ENCODE assay signal across 28 cellular contexts in genomic region chr15:40685376-40685775, GRCh38. TPM values are rescaled to one million over a fixed set of nuclear protein-coding genes. Genes with fewer than 3 reads are reported as not detected.
DNase-seq lines count a peak whose midpoint lies in the region; ATAC-seq and TF ChIP-seq lines count a peak whose summit lies in the region.
"Had no signal": no experiment of that assay in that cellular context is flagged by ENCODE, and none has a peak within 500 bp of the region (broad histone marks: within the 10 kb centered on the region; RNA-seq: fewer than 3 reads in every experiment).

No MANE protein-coding gene starts in this region.

- H3K9me3 ChIP-seq in mammary epithelial cell (replicated peaks; ENCODE audit: insufficient read depth, low read length), result no peaks in the 10 kb centered on the region
- H3K9me3 ChIP-seq in naive thymus-derived CD4-positive, alpha-beta T cell (ENCODE audit: control insufficient read depth in 2 of 3, low read length in 3 of 3), result no peaks in the 10 kb centered on the region
- H3K9me3 ChIP-seq: A549; BLaER1 treated with 17β-estradiol and CSF1 and Interleukin-3, amounts not matched to agents 10 nM and 100 nM; HAP-1 had no signal

- no peak overlapping the region for H3K4me3 ChIP-seq in mammary epithelial cell (replicated peaks in 1 of 3; ENCODE audit: insufficient read depth in 1 of 3, low read depth in 2 of 3, low read length in 3 of 3)
- no peak overlapping the region for H3K4me3 ChIP-seq in naive thymus-derived CD4-positive, alpha-beta T cell (ENCODE audit: low read length)
- H3K4me3 ChIP-seq: A549; BLaER1 treated with 17β-estradiol and CSF1 and Interleukin-3, amounts not matched to agents 10 nM and 100 nM; HAP-1 had no signal

- no peaks in the 10 kb centered on the region for H4K20me1 ChIP-seq in mammary epithelial cell (ENCODE audit: insufficient read depth, low read length)
- H4K20me1 ChIP-seq: BLaER1 treated with 17β-estradiol and CSF1 and Interleukin-3, amounts not matched to agents 10 nM and 100 nM had no signal

- H3K4me2 ChIP-seq in mammary epithelial cell (ENCODE audit: insufficient read depth, low read depth, low read length), result no peak overlapping the region
- H3K4me2 ChIP-seq: A549; BLaER1 treated with 17β-estradiol and CSF1 and Interleukin-3, amounts not matched to agents 10 nM and 100 nM had no signal

- TF ChIP-seq CTCF in MCF 10A (IDR thresholded peaks at IDR 0.05; ENCODE audit: unreplicated experiment), result no peak
- TF ChIP-seq CTCF in mammary epithelial cell (conservative IDR thresholded peaks at IDR 0.05 in 1 of 2, IDR thresholded peaks at IDR 0.05 in 1 of 2; ENCODE audit: extremely low read depth in 1 of 2, insufficient read depth in 1 of 2, low read depth in 1 of 2, low read length in 2 of 2), result no peak

- no peaks in the 10 kb centered on the region for H3K27me3 Mint-ChIP-seq in MCF 10A (ENCODE audit: insufficient read depth, unreplicated experiment)
- H3K27me3 Mint-ChIP-seq in activated T-helper 17 cell treated with anti-CD3 and anti-CD28 coated beads, Interleukin-2, amount 50 U/mL, for 72 hours, result no peaks in the 10 kb centered on the region
- peaks cover 0 to 3% (median 0%) of the 10 kb centered on the region in 5 donors for H3K27me3 Mint-ChIP-seq in naive thymus-derived CD4-positive, alpha-beta T cell
- H3K27me3 Mint-ChIP-seq in activated CD4-positive, alpha-beta memory T cell treated with anti-CD3 and anti-CD28 coated beads for 36 hours, result no peaks in the 10 kb centered on the region

- H3K4me1 ChIP-seq in mammary epithelial cell (ENCODE audit: insufficient read depth, low read length), result peaks cover 8% of the 10 kb centered on the region
- H3K4me1 ChIP-seq in naive thymus-derived CD4-positive, alpha-beta T cell (ENCODE audit: control insufficient read depth in 2 of 2, insufficient read depth in 2 of 2, low read length in 2 of 2), result no peaks in the 10 kb centered on the region
- H3K4me1 ChIP-seq: A549 had no signal

- H3K27me3 ChIP-seq in mammary epithelial cell (ENCODE audit: insufficient read depth, low read length), result no peaks in the 10 kb centered on the region
- no peaks in the 10 kb centered on the region for H3K27me3 ChIP-seq in naive thymus-derived CD4-positive, alpha-beta T cell (ENCODE audit: control insufficient read depth in 2 of 2, insufficient read depth in 2 of 2, low read length in 2 of 2)
- H3K27me3 ChIP-seq: BLaER1 treated with 17β-estradiol and CSF1 and Interleukin-3, amounts not matched to agents 10 nM and 100 nM had no signal

- no peak for DNase-seq in MCF 10A (ENCODE audit: unreplicated experiment)
- DNase-seq in mammary epithelial cell, result no peak
- no peak for DNase-seq in naive thymus-derived CD4-positive, alpha-beta T cell
- no peak for DNase-seq in NCI-H146 treated with DMSO at 0.1 percent for 48 hours (lab: John Stamatoyannopoulos, UW; ENCODE audit: unreplicated experiment)
- no peak for DNase-seq in activated CD4-positive, CD25-positive, alpha-beta regulatory T cell treated with anti-CD3 and anti-CD28 coated beads, Interleukin-2, amount 50 U/mL, for 72 hours
- DNase-seq in activated CD4-positive, alpha-beta memory T cell treated with anti-CD3 and anti-CD28 coated beads for 36 hours, result no peak
- DNase-seq: AML-193; CD8-positive, alpha-beta T cell; DMS 273 treated with DMSO at 0.1 percent for 48 hours; DMS79 treated with DMSO at 0.1 percent for 48 hours; GF-D8; GOT3; HFFc6; Kasumi-1; MV-4-11; NCI-H1105; NCI-H1436 treated with DMSO at 0.1 percent for 48 hours; NCI-H1930; NCI-H2107; NCI-H446; NCI-H524 treated with DMSO at 0.1 percent for 48 hours; NCI-H774; Right ventricle myocardium superior had no signal

- H3K9ac ChIP-seq in mammary epithelial cell (ENCODE audit: insufficient read depth, low read length), result no peak overlapping the region
- H3K9ac ChIP-seq: BLaER1 treated with 17β-estradiol and CSF1 and Interleukin-3, amounts not matched to agents 10 nM and 100 nM had no signal

- CTCF ChIA-PET in MCF 10A (lab: Yijun Ruan, JAX), result interaction anchor here (0.6 to 1.4 kb wide), 2 partner anchors 97 to 346 kb away, joined by 3 to 5 read pairs; no protein-coding TSS in a partner anchor
- CTCF ChIA-PET in mammary epithelial cell (lab: Charles Lee; ENCODE audit: low non-redundant PET), result no interaction called here
- CTCF ChIA-PET in naive thymus-derived CD4-positive, alpha-beta T cell (lab: Charles Lee), result no interaction called here
- CTCF ChIA-PET in activated CD4-positive, alpha-beta memory T cell treated with anti-CD3 and anti-CD28 coated beads for 36 hours (lab: Charles Lee), result interaction anchor here (1.7 to 2.1 kb wide), 2 partner anchors 9 to 97 kb away, joined by 7 read pairs; partner anchors contain the start of gene RAD51

- no peaks in the 10 kb centered on the region for H3K9me3 Mint-ChIP-seq in MCF 10A (ENCODE audit: unreplicated experiment)
- no peaks in the 10 kb centered on the region for H3K9me3 Mint-ChIP-seq in activated T-helper 17 cell treated with anti-CD3 and anti-CD28 coated beads, Interleukin-2, amount 50 U/mL, for 72 hours
- H3K9me3 Mint-ChIP-seq in naive thymus-derived CD4-positive, alpha-beta T cell, result no peaks in the 10 kb centered on the region
- H3K9me3 Mint-ChIP-seq in activated CD4-positive, alpha-beta memory T cell treated with anti-CD3 and anti-CD28 coated beads for 36 hours, result no peaks in the 10 kb centered on the region
- H3K9me3 Mint-ChIP-seq: CD8-positive, alpha-beta T cell; HFFc6 had no signal

- peaks cover 7% of the 10 kb centered on the region for H3K4me1 Mint-ChIP-seq in MCF 10A (ENCODE audit: insufficient read depth, unreplicated experiment)
- peaks cover 6% of the 10 kb centered on the region for H3K4me1 Mint-ChIP-seq in activated T-helper 17 cell treated with anti-CD3 and anti-CD28 coated beads, Interleukin-2, amount 50 U/mL, for 72 hours
- H3K4me1 Mint-ChIP-seq in naive thymus-derived CD4-positive, alpha-beta T cell, result peaks cover 0 to 7% (median 3%) of the 10 kb centered on the region in 7 donors
- no peaks in the 10 kb centered on the region for H3K4me1 Mint-ChIP-seq in activated CD4-positive, alpha-beta memory T cell treated with anti-CD3 and anti-CD28 coated beads for 36 hours (ENCODE audit: low read depth)

- no peak overlapping the region for H3K4me3 Mint-ChIP-seq in MCF 10A (ENCODE audit: unreplicated experiment)
- no peak overlapping the region for H3K4me3 Mint-ChIP-seq in activated T-helper 17 cell treated with anti-CD3 and anti-CD28 coated beads, Interleukin-2, amount 50 U/mL, for 72 hours
- no peak overlapping the region for H3K4me3 Mint-ChIP-seq in naive thymus-derived CD4-positive, alpha-beta T cell
- H3K4me3 Mint-ChIP-seq in activated CD4-positive, alpha-beta memory T cell treated with anti-CD3 and anti-CD28 coated beads for 36 hours, result no peak overlapping the region
- H3K4me3 Mint-ChIP-seq: CD8-positive, alpha-beta T cell; HFFc6 had no signal

- H2AFZ ChIP-seq in mammary epithelial cell (ENCODE audit: low read depth, low read length), result no peak overlapping the region

- no peak overlapping the region for H3K27ac ChIP-seq in mammary epithelial cell (ENCODE audit: insufficient read depth, low read depth, low read length)
- no peak overlapping the region for H3K27ac ChIP-seq in naive thymus-derived CD4-positive, alpha-beta T cell (ENCODE audit: low read depth, low read length)
- H3K27ac ChIP-seq: A549; BLaER1 treated with 17β-estradiol and CSF1 and Interleukin-3, amounts not matched to agents 10 nM and 100 nM; HL-60 had no signal

- H3K79me2 ChIP-seq in mammary epithelial cell (ENCODE audit: insufficient read depth, low read length), result no peaks in the 10 kb centered on the region

- H3K27ac Mint-ChIP-seq in MCF 10A (ENCODE audit: low read depth, unreplicated experiment), result peak overlapping the region; percentile 67
- peak overlapping the region; percentile 54 for H3K27ac Mint-ChIP-seq in activated T-helper 17 cell treated with anti-CD3 and anti-CD28 coated beads, Interleukin-2, amount 50 U/mL, for 72 hours
- H3K27ac Mint-ChIP-seq in naive thymus-derived CD4-positive, alpha-beta T cell, result peak overlapping the region in 6 of 9 donors; percentile 19 to 72 (median 48)
- no peak overlapping the region for H3K27ac Mint-ChIP-seq in activated CD4-positive, alpha-beta memory T cell treated with anti-CD3 and anti-CD28 coated beads for 36 hours
- H3K27ac Mint-ChIP-seq: HFFc6 had no signal

- peaks cover 11% of the 10 kb centered on the region for H3K36me3 Mint-ChIP-seq in MCF 10A (ENCODE audit: insufficient read depth, unreplicated experiment)
- H3K36me3 Mint-ChIP-seq in activated T-helper 17 cell treated with anti-CD3 and anti-CD28 coated beads, Interleukin-2, amount 50 U/mL, for 72 hours (ENCODE audit: low read depth), result peaks cover 7% of the 10 kb centered on the region
- peaks cover 0 to 3% (median 0%) of the 10 kb centered on the region in 5 donors for H3K36me3 Mint-ChIP-seq in naive thymus-derived CD4-positive, alpha-beta T cell
- no peaks in the 10 kb centered on the region for H3K36me3 Mint-ChIP-seq in activated CD4-positive, alpha-beta memory T cell treated with anti-CD3 and anti-CD28 coated beads for 36 hours

- no peaks in the 10 kb centered on the region for H3K36me3 ChIP-seq in mammary epithelial cell (ENCODE audit: insufficient read depth, low read length)
- H3K36me3 ChIP-seq in naive thymus-derived CD4-positive, alpha-beta T cell (ENCODE audit: control insufficient read depth in 2 of 3, insufficient read depth in 3 of 3, low read length in 3 of 3), result peaks cover 0 to 5% (median 0%) of the 10 kb centered on the region in 3 experiments
- H3K36me3 ChIP-seq: HAP-1 had no signal

- BruUV-seq in MCF 10A (replicated peaks; lab: Mats Ljungman, UMichigan) (no TSS peak), mammary epithelial cell (replicated peaks; lab: Mats Ljungman, UMichigan) (no TSS peak)

- no peak for ATAC-seq in activated T-helper 17 cell treated with anti-CD3 and anti-CD28 coated beads, Interleukin-2, amount 50 U/mL, for 72 hours (replicated peaks)
- ATAC-seq in naive thymus-derived CD4-positive, alpha-beta T cell, result no peak
- ATAC-seq: A549; CD8-positive, alpha-beta T cell had no signal

- dilution Hi-C loops in mammary epithelial cell (cut with HindIII; ENCODE audit: low sequenced_read_pairs), result no loop called here

- intact Hi-C loops in MCF 10A (cut with micrococcal nuclease), result no loop called here
- intact Hi-C loops in mammary epithelial cell (cut with micrococcal nuclease), result no loop called here
- intact Hi-C loops in naive thymus-derived CD4-positive, alpha-beta T cell (cut with micrococcal nuclease), result no loop called here
- intact Hi-C loops in activated CD4-positive, alpha-beta memory T cell treated with anti-CD3 and anti-CD28 coated beads for 36 hours (cut with micrococcal nuclease), result no loop called here

- in situ Hi-C loops in mammary epithelial cell (cut with MboI; ENCODE audit: low sequenced_read_pairs in 2 of 2), result no loop called here

- WGBS in mammary epithelial cell (ENCODE audit: low coverage, missing lambda C conversion rate), result 100% methylated on average over 2 of the region's 2 CpGs

- POLR2A ChIA-PET in MCF 10A (lab: Yijun Ruan, JAX), result interaction anchor here (1.6 to 3.0 kb wide), 2 partner anchors 9 to 158 kb away, joined by 3 to 26 read pairs; partner anchors contain the start of genes RAD51 and SPINT1
- POLR2A ChIA-PET in naive thymus-derived CD4-positive, alpha-beta T cell (lab: Charles Lee), result interaction anchor here (2.4 kb wide), 1 partner anchor 9 kb away, joined by 9 read pairs; no protein-coding TSS in a partner anchor
- POLR2A ChIA-PET in activated CD4-positive, alpha-beta memory T cell treated with anti-CD3 and anti-CD28 coated beads for 36 hours (lab: Charles Lee), result no interaction called here

RNA-seq across cellular contexts. Expression of gene RAD51, which starts 9.6 kb away (rescaled TPM):
- total RNA-seq in MCF 10A (2022) (6.1 and 7.1 TPM in 2 replicates), mammary epithelial cell (10 to 100 TPM in 1 of 2 donors, 1 to 10 TPM in 1; 1.5 to 22.6 TPM)
- 19.2 TPM for polyA plus RNA-seq in mammary epithelial cell
- 26.6 TPM for polyA minus RNA-seq in mammary epithelial cell
- total RNA-seq in activated T-helper 17 cell treated with anti-CD3 and anti-CD28 coated beads, Interleukin-2, amount 50 U/mL, for 72 hours, result 10 to 100 TPM; 40.1 to 61.4 TPM
- total RNA-seq in naive thymus-derived CD4-positive, alpha-beta T cell, result 10 to 100 TPM in 1 of 5 experiments, 1 to 10 TPM in 2, under 1 TPM in 2; 0.51 to 51.5 (median 1.4) TPM
- under 1 TPM; 0.34 to 0.39 TPM for polyA plus RNA-seq in naive thymus-derived CD4-positive, alpha-beta T cell
- 10 to 100 TPM; 67.1 to 70.0 TPM for total RNA-seq in activated CD4-positive, alpha-beta memory T cell treated with anti-CD3 and anti-CD28 coated beads for 36 hours

Comparison
In these comparisons a context has a peak if more than half of its experiments do, and no peak if none do; other contexts are left out.
1. CTCF ChIA-PET loops: an anchor here in MCF 10A (0.6 to 1.4 kb wide) and activated CD4-positive, alpha-beta memory T cell treated with anti-CD3 and anti-CD28 coated beads for 36 hours (1.7 to 2.1 kb wide); none called in mammary epithelial cell and naive thymus-derived CD4-positive, alpha-beta T cell.